8 cellular contexts compared by ENCODE assay signal in the genomic region with DNA sequence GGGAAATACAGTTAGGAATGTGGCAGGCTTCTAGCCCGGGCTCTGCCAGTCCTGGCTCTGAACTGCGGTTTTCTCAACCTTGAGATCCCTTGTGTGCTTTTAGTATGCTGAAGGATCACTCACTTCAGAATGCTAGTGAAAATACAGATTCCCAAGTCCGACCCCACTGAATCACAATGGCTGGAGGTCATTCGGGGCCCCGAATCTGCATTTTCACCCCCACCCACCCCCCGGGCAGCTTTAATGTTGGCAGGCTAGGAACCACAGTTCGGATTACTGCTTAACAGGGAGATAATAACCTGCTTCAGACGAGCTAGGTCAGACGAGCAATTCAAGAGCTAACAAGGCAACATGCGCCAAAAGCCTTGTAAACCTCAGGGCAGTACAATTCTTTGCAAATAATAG. TPM values are rescaled to one million over a fixed set of nuclear protein-coding genes. Genes with fewer than 3 reads are reported as not detected.
A peak's percentile ranks its signal among the peaks of the same experiment; 100 is the strongest.
DNase-seq lines count a peak whose midpoint lies in the region; ATAC-seq lines count a peak whose summit lies in the region.

No MANE protein-coding gene starts in this region.

- no peaks in the 10 kb centered on the region for H3K27me3 ChIP-seq in ectodermal cell (ENCODE audit: control insufficient read depth, insufficient read depth, low read length, poor library complexity, severe bottlenecking)

- H3K27ac ChIP-seq in ectodermal cell (ENCODE audit: insufficient read depth, low read depth, low read length, poor library complexity, severe bottlenecking), result peak overlapping the region; percentile 55

- no peaks in the 10 kb centered on the region for H3K9me3 ChIP-seq in ectodermal cell (ENCODE audit: control insufficient read depth, low read length)

- 7 to 8% methylated on average over 10 of the region's 10 CpGs for WGBS in ectodermal cell, 2 experiments

- H3K4me1 Mint-ChIP-seq in naive thymus-derived CD8-positive, alpha-beta T cell, result peaks cover 32 to 54% (median 52%) of the 10 kb centered on the region in 4 donors

- POLR2A ChIA-PET in naive thymus-derived CD8-positive, alpha-beta T cell (lab: Charles Lee), result interaction anchor here (0.8 to 3.4 kb wide), 5 partner anchors 15 to 156 kb away, joined by 4 to 39 read pairs (median 7); partner anchors contain the start of gene SRSF5

- H3K9me3 Mint-ChIP-seq in naive thymus-derived CD8-positive, alpha-beta T cell, result no peaks in the 10 kb centered on the region

- H3K4me1 ChIP-seq in ectodermal cell (ENCODE audit: control insufficient read depth, insufficient read depth, low read length), result peaks cover 31% of the 10 kb centered on the region

- H3K36me3 Mint-ChIP-seq in naive thymus-derived CD8-positive, alpha-beta T cell, result peaks cover 0 to 4% (median 0%) of the 10 kb centered on the region in 3 donors

- peak overlapping the region; percentile 77 to 95 (median 90) for H3K27ac Mint-ChIP-seq in naive thymus-derived CD8-positive, alpha-beta T cell

- no peaks in the 10 kb centered on the region for H3K36me3 ChIP-seq in ectodermal cell (ENCODE audit: control insufficient read depth, insufficient read depth, low read length)

- DNase-seq in EL (peak; percentile 24), NCI-H2107 treated with DMSO at 0.1 percent for 48 hours (lab: John Stamatoyannopoulos, UW; ENCODE audit: unreplicated experiment) (peak; percentile 85), NOMO-1 treated with DMSO at 0.1 percent for 48 hours (lab: John Stamatoyannopoulos, UW; ENCODE audit: unreplicated experiment) (no peak), HK-2 (ENCODE audit: unreplicated experiment) (no peak)
- no peak for DNase-seq in naive thymus-derived CD8-positive, alpha-beta T cell
- DNase-seq in activated CD4-positive, CD25-positive, alpha-beta regulatory T cell (lab: John Stamatoyannopoulos, UW), result no peak

- H3K27me3 Mint-ChIP-seq in naive thymus-derived CD8-positive, alpha-beta T cell, result no peaks in the 10 kb centered on the region

- ATAC-seq in naive thymus-derived CD8-positive, alpha-beta T cell, result no peak
- ATAC-seq in GM19452 (IDR thresholded peaks at IDR 0.05; ENCODE audit: unreplicated experiment), result no peak

- peak overlapping the region; percentile 67 for H3K4me3 ChIP-seq in ectodermal cell (ENCODE audit: insufficient read depth, low read depth, low read length)

- H3K4me3 Mint-ChIP-seq in naive thymus-derived CD8-positive, alpha-beta T cell, result peak overlapping the region; percentile 79 to 91 (median 83)

RNA-seq across cellular contexts. Expression of gene SUSD6, which starts 0.5 kb away (rescaled TPM):
- 4.8 TPM for polyA plus RNA-seq in ectodermal cell (2013, experiment 1 of 4)
- 6.7 TPM for polyA plus RNA-seq in ectodermal cell (2013, experiment 2 of 4)
- 4.8 TPM for polyA plus RNA-seq in ectodermal cell (2013, experiment 3 of 4)
- 4.9 TPM for polyA plus RNA-seq in ectodermal cell (2013, experiment 4 of 4)
- total RNA-seq in naive thymus-derived CD8-positive, alpha-beta T cell, result 10 to 100 TPM; 34.7 to 38.8 TPM
- polyA plus RNA-seq in naive thymus-derived CD8-positive, alpha-beta T cell, result 1 to 10 TPM; 4.5 to 6.8 (median 5.6) TPM

RNA-seq across cellular contexts. Expression of gene CCDC177, which starts 36.2 kb away (rescaled TPM):
- polyA plus RNA-seq in ectodermal cell (2013, experiment 1 of 4), result 5.9 TPM
- polyA plus RNA-seq in ectodermal cell (2013, experiment 2 of 4), result 10.8 TPM
- 7.2 TPM for polyA plus RNA-seq in ectodermal cell (2013, experiment 3 of 4)
- 7.7 TPM for polyA plus RNA-seq in ectodermal cell (2013, experiment 4 of 4)
- not detected for total RNA-seq in naive thymus-derived CD8-positive, alpha-beta T cell
- not detected for polyA plus RNA-seq in naive thymus-derived CD8-positive, alpha-beta T cell

Comparison
In these comparisons a context has a peak if more than half of its experiments do, and no peak if none do; other contexts are left out.
1. DNase-seq: peak in EL (single experiment) and NCI-H2107 treated with DMSO at 0.1 percent for 48 hours (single experiment); none in naive thymus-derived CD8-positive, alpha-beta T cell (0 of 10), activated CD4-positive, CD25-positive, alpha-beta regulatory T cell (0 of 4), NOMO-1 treated with DMSO at 0.1 percent for 48 hours (single experiment) and HK-2 (single experiment).